Comparison of ENCODE assay signal across 8 cellular contexts in genomic region chr7:127447326-127447945, GRCh38. TPM values are rescaled to one million over a fixed set of nuclear protein-coding genes. Genes with fewer than 3 reads are reported as not detected.
A peak's percentile ranks its signal among the peaks of the same experiment; 100 is the strongest.
DNase-seq lines count a peak whose midpoint lies in the region; ATAC-seq and TF ChIP-seq lines count a peak whose summit lies in the region.

No MANE protein-coding gene starts in this region.

- H3K9ac ChIP-seq in NT2/D1 (ENCODE audit: insufficient read length, low read depth), result no peak overlapping the region

- CTCF ChIA-PET in Caco-2 (lab: Charles Lee), result interaction anchor here (1.1 kb wide), 1 partner anchor 100 kb away, joined by 8 read pairs; no protein-coding TSS in a partner anchor

- no peaks in the 10 kb centered on the region for H3K36me3 Mint-ChIP-seq in Caco-2 (ENCODE audit: insufficient read depth, unreplicated experiment)
- no peaks in the 10 kb centered on the region for H3K36me3 Mint-ChIP-seq in activated T-cell treated with anti-CD3 and anti-CD28 coated beads, Interleukin-2, amount 50 U/mL, for 24 hours (ENCODE audit: low read depth)

- ATAC-seq in GM19328 (IDR thresholded peaks at IDR 0.05; ENCODE audit: unreplicated experiment), result peak; percentile 100
- ATAC-seq in HG03196 (IDR thresholded peaks at IDR 0.05; ENCODE audit: unreplicated experiment), result peak; percentile 100

- TF ChIP-seq CTCF in Caco-2 (IDR thresholded peaks at IDR 0.05; ENCODE audit: insufficient read depth in 1 of 2, low read depth in 1 of 2, low read length in 1 of 2, severe bottlenecking in 1 of 2, unreplicated experiment in 1 of 2), result peak; percentile 27 to 44

- peaks cover 32% of the 10 kb centered on the region for H3K9me3 Mint-ChIP-seq in Caco-2 (ENCODE audit: unreplicated experiment)
- H3K9me3 Mint-ChIP-seq in activated T-cell treated with anti-CD3 and anti-CD28 coated beads, Interleukin-2, amount 50 U/mL, for 24 hours, result no peaks in the 10 kb centered on the region

- H3K9me3 ChIP-seq in Caco-2 (peaks cover 12% of the 10 kb centered on the region), NT2/D1 (ENCODE audit: insufficient read depth, low read length) (peaks cover 14% of the 10 kb centered on the region; the same call in 1 of the 2 replicates)

- H3K4me3 ChIP-seq in Caco-2 (ENCODE audit: low read depth, low read length) (no peak overlapping the region), NT2/D1 (ENCODE audit: insufficient read length, low read depth) (no peak overlapping the region)

- H3K36me3 ChIP-seq in Caco-2 (ENCODE audit: control insufficient read depth, insufficient read depth, low read length), result no peaks in the 10 kb centered on the region
- H3K36me3 ChIP-seq in NT2/D1 (ENCODE audit: insufficient read depth, insufficient read length, low read length), result no peaks in the 10 kb centered on the region

- peaks cover 10% of the 10 kb centered on the region for H3K27me3 Mint-ChIP-seq in Caco-2 (ENCODE audit: insufficient read depth, unreplicated experiment)
- H3K27me3 Mint-ChIP-seq in activated T-cell treated with anti-CD3 and anti-CD28 coated beads, Interleukin-2, amount 50 U/mL, for 24 hours, result peaks cover 9% of the 10 kb centered on the region

- no peaks in the 10 kb centered on the region for H3K4me1 ChIP-seq in Caco-2
- no peaks in the 10 kb centered on the region for H3K4me1 ChIP-seq in NT2/D1 (ENCODE audit: insufficient read depth, insufficient read length)

- peak in 1 of 2 experiments; percentile 47 for DNase-seq in Caco-2
- DNase-seq in NT2/D1 (ENCODE audit: low read depth, low spot score), result peak; percentile 57
- peak; percentile 54 for DNase-seq in activated T-cell treated with anti-CD3 and anti-CD28 coated beads, Interleukin-2, amount 50 U/mL, for 24 hours
- peak; percentile 58 for DNase-seq in iPS DF 4.7 (ENCODE audit: extremely low read depth, low spot score)
- peak; percentile 15 for DNase-seq in stimulated activated CD8-positive, alpha-beta memory T cell treated with anti-CD3 and anti-CD28 coated beads, Interleukin-12 subunit alpha, Interleukin-12 subunit beta, amount 100 ng/mL, for 1 hour (ENCODE audit: low read depth)
- no peak for DNase-seq in NCI-H345 treated with DMSO at 0.1 percent for 48 hours (lab: John Stamatoyannopoulos, UW; ENCODE audit: unreplicated experiment)

- no peak overlapping the region for H3K4me3 Mint-ChIP-seq in Caco-2 (ENCODE audit: unreplicated experiment)
- no peak overlapping the region for H3K4me3 Mint-ChIP-seq in activated T-cell treated with anti-CD3 and anti-CD28 coated beads, Interleukin-2, amount 50 U/mL, for 24 hours

- no TSS peak for BruUV-seq in Caco-2 (replicated peaks; lab: Mats Ljungman, UMichigan)

- H3K4me1 Mint-ChIP-seq in Caco-2 (ENCODE audit: low read depth, unreplicated experiment), result no peaks in the 10 kb centered on the region
- peaks cover 19% of the 10 kb centered on the region for H3K4me1 Mint-ChIP-seq in activated T-cell treated with anti-CD3 and anti-CD28 coated beads, Interleukin-2, amount 50 U/mL, for 24 hours (ENCODE audit: low read depth)

- POLR2A ChIA-PET in Caco-2 (lab: Charles Lee), result no interaction called here

- no peak overlapping the region for H3K27ac Mint-ChIP-seq in Caco-2 (ENCODE audit: unreplicated experiment)
- H3K27ac Mint-ChIP-seq in activated T-cell treated with anti-CD3 and anti-CD28 coated beads, Interleukin-2, amount 50 U/mL, for 24 hours, result no peak overlapping the region

- H3K27me3 ChIP-seq in Caco-2 (replicated peaks; ENCODE audit: control insufficient read depth, insufficient read depth, low read length), result no peaks in the 10 kb centered on the region
- no peaks in the 10 kb centered on the region for H3K27me3 ChIP-seq in NT2/D1 (ENCODE audit: insufficient read depth, insufficient read length)

- intact Hi-C loops in Caco-2 (cut with micrococcal nuclease; ENCODE audit: unreplicated experiment), result no loop called here

RNA-seq across cellular contexts. Expression of gene ZNF800, which starts 54.9 kb away (rescaled TPM):
- 17.3 and 18.7 TPM in 2 replicates for total RNA-seq in Caco-2 (2022)
